In the genomic region with DNA sequence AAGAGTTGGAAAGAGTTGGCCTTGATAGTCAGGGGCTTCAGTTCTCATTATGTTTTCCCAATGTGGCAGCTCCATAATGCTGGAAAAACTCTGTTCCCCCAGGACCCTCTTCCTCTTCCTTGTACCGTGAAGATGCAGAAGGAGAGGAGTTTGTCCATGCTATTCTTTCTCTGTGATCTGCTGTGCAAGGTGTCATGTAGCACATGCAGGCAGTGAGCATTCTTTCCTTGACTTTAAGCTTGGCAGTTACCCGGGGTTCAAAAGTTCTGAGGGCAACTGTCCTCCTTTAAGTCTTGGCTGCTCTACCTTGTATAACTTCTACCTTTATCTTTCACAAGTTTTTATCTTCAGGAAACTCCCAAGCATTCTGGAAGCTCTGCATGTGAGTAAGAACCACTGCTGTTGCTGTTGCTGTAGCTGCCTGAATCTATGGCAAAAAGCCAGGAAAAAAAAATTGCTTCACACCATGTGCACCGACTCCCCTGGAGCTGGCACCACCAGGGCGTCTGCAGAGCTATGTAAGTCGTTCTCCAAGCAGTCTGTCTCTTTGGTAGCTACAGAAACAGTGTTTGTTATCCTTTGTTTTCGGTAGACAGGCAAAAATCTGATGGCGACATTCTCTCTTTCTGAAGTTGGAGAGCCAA, we compare ENCODE assay signal across 9 cellular contexts. TPM values are rescaled to one million over a fixed set of nuclear protein-coding genes. Genes with fewer than 3 reads are reported as not detected.
DNase-seq lines count a peak whose midpoint lies in the region; ATAC-seq and TF ChIP-seq lines count a peak whose summit lies in the region.
"Had no signal": no experiment of that assay in that cellular context is flagged by ENCODE, and none has a peak within 500 bp of the region (broad histone marks: within the 10 kb centered on the region; RNA-seq: fewer than 3 reads in every experiment).

No MANE protein-coding gene starts in this region.

- H3K9me3 ChIP-seq in HAP-1: no peaks in the 10 kb centered on the region

- no peak overlapping the region for H3K4me3 ChIP-seq in HAP-1

- POLR2A ChIA-PET in GM10248 (lab: Yijun Ruan, JAX): no interaction called here

- TF ChIP-seq CTCF in omental fat pad (IDR thresholded peaks at IDR 0.05): no peak
- TF ChIP-seq CTCF in GM10248 (IDR thresholded peaks at IDR 0.05; ENCODE audit: control extremely low read depth, extremely low read depth, low read depth, missing control alignments): no peak

- no peaks in the 10 kb centered on the region for H3K27me3 ChIP-seq in HAP-1 (ENCODE audit: low read depth)

- H3K9me3 Mint-ChIP-seq in stimulated activated naive CD8-positive, alpha-beta T cell treated with anti-CD3 and anti-CD28 coated beads, Interleukin-15, amount 100 ng/mL, for 72 hours: no peaks in the 10 kb centered on the region
- H3K9me3 Mint-ChIP-seq: T-helper 1 cell treated with Interleukin-12 subunit alpha and Interleukin-12 subunit beta and Interleukin-4 antibody, amounts not matched to agents 30 μg/mL and 1 μg/mL, for 36 hours had no signal

- CTCF ChIA-PET in GM10248 (lab: Yijun Ruan, JAX): interaction anchor here (0.7 to 1.4 kb wide), 7 partner anchors 9 to 74 kb away, joined by 3 to 4 read pairs (median 3); partner anchors contain the start of genes LRIG2 and SLC16A1

- no peak overlapping the region for H3K27ac Mint-ChIP-seq in stimulated activated naive CD8-positive, alpha-beta T cell treated with anti-CD3 and anti-CD28 coated beads, Interleukin-15, amount 100 ng/mL, for 72 hours
- H3K27ac Mint-ChIP-seq: T-helper 1 cell treated with Interleukin-12 subunit alpha and Interleukin-12 subunit beta and Interleukin-4 antibody, amounts not matched to agents 30 μg/mL and 1 μg/mL, for 36 hours had no signal

- in situ Hi-C loops in HAP-1 (cut with MboI; ENCODE audit: low sequenced_read_pairs): no loop called here

- H3K4me1 ChIP-seq in HAP-1: no peaks in the 10 kb centered on the region

- ATAC-seq in SK-N-SH treated with all-trans-retinoic acid at 6 μM for 48 hours (peak; percentile 31; the same call in 1 of the 3 replicates), omental fat pad (ENCODE audit: low FRiP score) (peak; percentile 87)
- ATAC-seq in stimulated activated naive CD8-positive, alpha-beta T cell treated with anti-CD3 and anti-CD28 coated beads, Interleukin-15, amount 100 ng/mL, for 72 hours: no peak

- H3K27me3 Mint-ChIP-seq in stimulated activated naive CD8-positive, alpha-beta T cell treated with anti-CD3 and anti-CD28 coated beads, Interleukin-15, amount 100 ng/mL, for 72 hours: no peaks in the 10 kb centered on the region

- no peaks in the 10 kb centered on the region for H3K36me3 ChIP-seq in HAP-1 (replicated peaks)

- H3K4me1 Mint-ChIP-seq in stimulated activated naive CD8-positive, alpha-beta T cell treated with anti-CD3 and anti-CD28 coated beads, Interleukin-15, amount 100 ng/mL, for 72 hours: no peaks in the 10 kb centered on the region

- H3K4me3 Mint-ChIP-seq in stimulated activated naive CD8-positive, alpha-beta T cell treated with anti-CD3 and anti-CD28 coated beads, Interleukin-15, amount 100 ng/mL, for 72 hours: no peak overlapping the region
- H3K4me3 Mint-ChIP-seq: T-helper 1 cell treated with Interleukin-12 subunit alpha and Interleukin-12 subunit beta and Interleukin-4 antibody, amounts not matched to agents 30 μg/mL and 1 μg/mL, for 36 hours had no signal

- peak; percentile 20 for DNase-seq in Daoy (ENCODE audit: low read depth)
- peak; percentile 83 for DNase-seq in fibroblast of the conjunctiva (ENCODE audit: low read depth)
- DNase-seq in omental fat pad (ENCODE audit: low spot score): no peak
- no peak for DNase-seq in stimulated activated naive CD8-positive, alpha-beta T cell treated with anti-CD3 and anti-CD28 coated beads, Interleukin-15, amount 100 ng/mL, for 72 hours
- DNase-seq in GM10248 (ENCODE audit: extremely low spot score): no peak
- DNase-seq in KG1 (lab: John Stamatoyannopoulos, UW): no peak
- DNase-seq in HAP-1 (ENCODE audit: low spot score in 2 of 2): no peak

TF ChIP-seq in SK-N-SH treated with all-trans-retinoic acid at 6 μM for 48 hours, 23 proteins besides CTCF, POLR2A, EP300 and RAD21:
- TF ChIP-seq, protein P1, sequence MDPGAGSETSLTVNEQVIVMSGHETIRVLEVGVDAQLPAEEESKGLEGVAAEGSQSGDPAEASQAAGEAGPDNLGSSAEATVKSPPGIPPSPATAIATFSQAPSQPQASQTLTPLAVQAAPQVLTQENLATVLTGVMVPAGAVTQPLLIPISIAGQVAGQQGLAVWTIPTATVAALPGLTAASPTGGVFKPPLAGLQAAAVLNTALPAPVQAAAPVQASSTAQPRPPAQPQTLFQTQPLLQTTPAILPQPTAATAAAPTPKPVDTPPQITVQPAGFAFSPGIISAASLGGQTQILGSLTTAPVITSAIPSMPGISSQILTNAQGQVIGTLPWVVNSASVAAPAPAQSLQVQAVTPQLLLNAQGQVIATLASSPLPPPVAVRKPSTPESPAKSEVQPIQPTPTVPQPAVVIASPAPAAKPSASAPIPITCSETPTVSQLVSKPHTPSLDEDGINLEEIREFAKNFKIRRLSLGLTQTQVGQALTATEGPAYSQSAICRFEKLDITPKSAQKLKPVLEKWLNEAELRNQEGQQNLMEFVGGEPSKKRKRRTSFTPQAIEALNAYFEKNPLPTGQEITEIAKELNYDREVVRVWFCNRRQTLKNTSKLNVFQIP (CRISPR knock-in tag; IDR thresholded peaks at IDR 0.05; ENCODE audit: borderline replicate concordance, low read depth): no peak
- TF ChIP-seq BACH2 (CRISPR knock-in tag; IDR thresholded peaks at IDR 0.05; ENCODE audit: borderline replicate concordance) (no peak), ESRRG (CRISPR knock-in tag; IDR thresholded peaks at IDR 0.05) (no peak), ISL1 (CRISPR knock-in tag; IDR thresholded peaks at IDR 0.05) (no peak), CSDC2 (CRISPR knock-in tag; IDR thresholded peaks at IDR 0.05) (no peak), ARNTL (CRISPR knock-in tag; IDR thresholded peaks at IDR 0.05; ENCODE audit: borderline replicate concordance, low read depth) (no peak), CSRNP3 (CRISPR knock-in tag; IDR thresholded peaks at IDR 0.05) (no peak), RARB (CRISPR knock-in tag; IDR thresholded peaks at IDR 0.05) (no peak)
- TF ChIP-seq, protein P2, sequence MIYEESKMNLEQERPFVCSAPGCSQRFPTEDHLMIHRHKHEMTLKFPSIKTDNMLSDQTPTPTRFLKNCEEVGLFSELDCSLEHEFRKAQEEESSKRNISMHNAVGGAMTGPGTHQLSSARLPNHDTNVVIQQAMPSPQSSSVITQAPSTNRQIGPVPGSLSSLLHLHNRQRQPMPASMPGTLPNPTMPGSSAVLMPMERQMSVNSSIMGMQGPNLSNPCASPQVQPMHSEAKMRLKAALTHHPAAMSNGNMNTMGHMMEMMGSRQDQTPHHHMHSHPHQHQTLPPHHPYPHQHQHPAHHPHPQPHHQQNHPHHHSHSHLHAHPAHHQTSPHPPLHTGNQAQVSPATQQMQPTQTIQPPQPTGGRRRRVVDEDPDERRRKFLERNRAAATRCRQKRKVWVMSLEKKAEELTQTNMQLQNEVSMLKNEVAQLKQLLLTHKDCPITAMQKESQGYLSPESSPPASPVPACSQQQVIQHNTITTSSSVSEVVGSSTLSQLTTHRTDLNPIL (CRISPR knock-in tag; IDR thresholded peaks at IDR 0.05; ENCODE audit: low read depth): no peak
TF ChIP-seq in SK-N-SH treated with all-trans-retinoic acid at 6 μM for 48 hours: peak in this region for 0.

RNA-seq across cellular contexts. Expression of gene SLC16A1, which starts 42.7 kb away (rescaled TPM):
- total RNA-seq in Daoy (2014; rRNA removed; shearing (Covaris generic)): 126 and 139 TPM in 2 replicates
- 100 to 1,000 TPM in 2 of 4 donors, 10 to 100 TPM in 2; 15.1 to 125 (median 78.3) TPM for total RNA-seq in omental fat pad

Comparison
In these comparisons a context has a peak if more than half of its experiments do, and no peak if none do; other contexts are left out.
1. DNase-seq: peak in Daoy (single experiment) and fibroblast of the conjunctiva (single experiment); none in omental fat pad (single experiment), stimulated activated naive CD8-positive, alpha-beta T cell treated with anti-CD3 and anti-CD28 coated beads, Interleukin-15, amount 100 ng/mL, for 72 hours (0 of 2), GM10248 (single experiment), KG1 (single experiment) and HAP-1 (0 of 2).